Comparison of ENCODE assay signal across 1 cellular context in genomic region chr1:31666290-31666963, GRCh38.
TF ChIP-seq lines count a peak whose summit lies in the region.

No MANE protein-coding gene starts in this region.

TF ChIP-seq in H1, 55 proteins besides CTCF, POLR2A, EP300 and RAD21 (continued from another document):
- TF ChIP-seq POU5F1 (IDR thresholded peaks at IDR 0.05; ENCODE audit: low read depth, low read length), result no peak
- TF ChIP-seq SUZ12 (IDR thresholded peaks at IDR 0.05; ENCODE audit: low read length), result no peak
- no peak for TF ChIP-seq KDM5A (IDR thresholded peaks at IDR 0.05; ENCODE audit: low read length)
- no peak for TF ChIP-seq TAF1 (IDR thresholded peaks at IDR 0.05; ENCODE audit: low read depth, low read length)
- no peak for TF ChIP-seq TEAD4 (IDR thresholded peaks at IDR 0.05; ENCODE audit: low read depth, low read length)
- TF ChIP-seq CEBPB (IDR thresholded peaks at IDR 0.05; ENCODE audit: low read depth, low read length), result no peak
TF ChIP-seq in H1: peak in this region for 0.
